ENCODE assay signal across 8 cellular contexts in genomic region chrX:149631293-149632165, GRCh38. TPM values are rescaled to one million over a fixed set of nuclear protein-coding genes. Genes with fewer than 3 reads are reported as not detected.
DNase-seq lines count a peak whose midpoint lies in the region; TF ChIP-seq lines count a peak whose summit lies in the region.

TMEM185A (minus strand) TSS chrX:149631792; CDS start chrX:149631580, 212 bp downstream.

- H3K27ac Mint-ChIP-seq in HFFc6 = peak within 1 kb of the TSS; percentile 81

- no peaks in the 10 kb centered on the region for H3K9me3 Mint-ChIP-seq in HFFc6

- H3K36me3 Mint-ChIP-seq in HFFc6 (ENCODE audit: low read depth) = no peaks in the 10 kb centered on the region

- H3K4me3 ChIP-seq in GM12875 (ENCODE audit: low read depth, low read length) (peak within 1 kb of the TSS; percentile 83), NB4 (ENCODE audit: low read depth, low read length) (peak within 1 kb of the TSS; percentile 74), retinal pigment epithelial cell (ENCODE audit: low read length) (peak within 1 kb of the TSS; percentile 62)

- H3K27me3 Mint-ChIP-seq in HFFc6 (ENCODE audit: insufficient read depth) = peaks cover 11% of the 10 kb centered on the region

- TF ChIP-seq POLR2A in NB4 (IDR thresholded peaks at IDR 0.05; ENCODE audit: extremely low read depth, insufficient read length) = peak; percentile 35

- TF ChIP-seq CTCF in GM12875 (IDR thresholded peaks at IDR 0.05; ENCODE audit: borderline replicate concordance, insufficient read depth, low read depth, low read length) = no peak
- TF ChIP-seq CTCF in HFFc6 (IDR thresholded peaks at IDR 0.05) = no peak
- no peak for TF ChIP-seq CTCF in NB4 (IDR thresholded peaks at IDR 0.05; ENCODE audit: low read depth, low read length)
- no peak for TF ChIP-seq CTCF in retinal pigment epithelial cell (conservative IDR thresholded peaks at IDR 0.05; ENCODE audit: low read depth, low read length)

- peaks cover 23% of the 10 kb centered on the region for H3K4me1 Mint-ChIP-seq in HFFc6 (ENCODE audit: low read depth)

- peak; percentile 28 for DNase-seq in HFFc6
- DNase-seq in NB4 (ENCODE audit: low read depth) = peak; percentile 78
- DNase-seq in T-helper 2 cell = peak; percentile 51 to 83 (median 67)
- peak in 45 of 56 donors; percentile 2 to 71 (median 30) for DNase-seq in amygdala (lab: John Stamatoyannopoulos, UW)
- peak; percentile 59 for DNase-seq in hepatic stellate cell (ENCODE audit: low spot score)
- DNase-seq in retinal pigment epithelial cell (ENCODE audit: low read depth) = no peak
- DNase-seq in middle frontal gyrus (ENCODE audit: extremely low spot score, low spot score) = no peak

- H3K4me3 Mint-ChIP-seq in HFFc6 = peak within 1 kb of the TSS; percentile 96

RNA-seq across cellular contexts. Expression of gene TMEM185A, which starts in this region (rescaled TPM):
- total RNA-seq in HFFc6 (2021; fragmentation: NEBNext Ultra II Directional; extraction: Animal tissue kit (Norgen Biotek cat#: 25700)) = 10 to 100 TPM; 14.7 to 19.8 (median 16.4) TPM

Comparison
In these comparisons a context has a peak if more than half of its experiments do, and no peak if none do; other contexts are left out.
1. DNase-seq: peak in HFFc6 (single experiment), NB4 (single experiment), T-helper 2 cell (5 of 5), amygdala (45 of 56) and hepatic stellate cell (single experiment); none in retinal pigment epithelial cell (single experiment) and middle frontal gyrus (single experiment).
2. Peak in every context shown above with its lines, with median percentiles within 50 percentile points of each other: H3K4me3 ChIP-seq.